Comparison of ENCODE assay signal across 2 cellular contexts in the genomic region with DNA sequence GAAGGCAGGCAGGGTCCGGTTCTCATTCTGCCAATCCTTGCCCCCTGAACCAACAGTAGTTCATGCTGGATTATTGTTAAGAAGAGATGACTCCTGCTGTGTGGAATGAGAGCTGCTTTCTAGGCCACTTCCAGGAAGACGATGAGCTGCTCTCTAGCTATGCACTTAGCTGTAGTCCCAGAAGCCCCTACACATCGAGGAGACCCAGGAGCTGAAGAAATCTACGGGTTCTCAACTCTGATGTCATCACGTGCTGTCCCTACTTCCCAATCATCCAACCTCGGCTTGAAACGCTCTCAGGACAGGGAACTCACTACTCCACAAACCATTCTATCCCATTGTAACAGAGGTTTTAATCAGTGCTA.
TF ChIP-seq lines count a peak whose summit lies in the region.

No MANE protein-coding gene starts in this region.

TF ChIP-seq in HepG2, 621 proteins besides CTCF, POLR2A, EP300 and RAD21 (continues in another document):
- TF ChIP-seq BCL6 (CRISPR knock-in tag; IDR thresholded peaks at IDR 0.05) (peak; percentile 83), AKAP8 (CRISPR knock-in tag; IDR thresholded peaks at IDR 0.05) (no peak), SOX5 (CRISPR knock-in tag; IDR thresholded peaks at IDR 0.05; ENCODE audit: borderline replicate concordance) (peak; percentile 2; the same call in 1 of the 2 replicates), CC2D1A (CRISPR knock-in tag; IDR thresholded peaks at IDR 0.05) (0 out of 2 replicates have a peak, but pooled peaks have one; percentile 44), NONO (IDR thresholded peaks at IDR 0.05) (no peak), NONO (CRISPR knock-in tag; conservative IDR thresholded peaks at IDR 0.05) (no peak), ZFX (CRISPR knock-in tag; IDR thresholded peaks at IDR 0.05; ENCODE audit: low read depth) (peak; percentile 15; the same call in 1 of the 2 replicates), SMAD1 (CRISPR knock-in tag; IDR thresholded peaks at IDR 0.05; ENCODE audit: borderline replicate concordance, low read depth) (0 out of 2 replicates have a peak, but pooled peaks have one; percentile 15), ZNF619 (CRISPR knock-in tag; IDR thresholded peaks at IDR 0.05) (no peak), ZNF501 (CRISPR knock-in tag; IDR thresholded peaks at IDR 0.05) (0 out of 2 replicates have a peak, but pooled peaks have one; percentile 1), ZNF652 (CRISPR knock-in tag; IDR thresholded peaks at IDR 0.05; ENCODE audit: borderline replicate concordance, low read depth) (no peak), MAZ (IDR thresholded peaks at IDR 0.05; ENCODE audit: borderline replicate concordance, low read depth, low read length) (no peak), MAZ (CRISPR knock-in tag; IDR thresholded peaks at IDR 0.05; ENCODE audit: low read depth) (peak; percentile 21; the same call in 1 of the 2 replicates), ZNF260 (CRISPR knock-in tag; IDR thresholded peaks at IDR 0.05; ENCODE audit: borderline replicate concordance, low read depth) (no peak)
- TF ChIP-seq, protein P1, sequence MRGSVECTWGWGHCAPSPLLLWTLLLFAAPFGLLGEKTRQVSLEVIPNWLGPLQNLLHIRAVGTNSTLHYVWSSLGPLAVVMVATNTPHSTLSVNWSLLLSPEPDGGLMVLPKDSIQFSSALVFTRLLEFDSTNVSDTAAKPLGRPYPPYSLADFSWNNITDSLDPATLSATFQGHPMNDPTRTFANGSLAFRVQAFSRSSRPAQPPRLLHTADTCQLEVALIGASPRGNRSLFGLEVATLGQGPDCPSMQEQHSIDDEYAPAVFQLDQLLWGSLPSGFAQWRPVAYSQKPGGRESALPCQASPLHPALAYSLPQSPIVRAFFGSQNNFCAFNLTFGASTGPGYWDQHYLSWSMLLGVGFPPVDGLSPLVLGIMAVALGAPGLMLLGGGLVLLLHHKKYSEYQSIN (CRISPR knock-in tag; IDR thresholded peaks at IDR 0.05; ENCODE audit: borderline replicate concordance): no peak
- TF ChIP-seq, protein P2, sequence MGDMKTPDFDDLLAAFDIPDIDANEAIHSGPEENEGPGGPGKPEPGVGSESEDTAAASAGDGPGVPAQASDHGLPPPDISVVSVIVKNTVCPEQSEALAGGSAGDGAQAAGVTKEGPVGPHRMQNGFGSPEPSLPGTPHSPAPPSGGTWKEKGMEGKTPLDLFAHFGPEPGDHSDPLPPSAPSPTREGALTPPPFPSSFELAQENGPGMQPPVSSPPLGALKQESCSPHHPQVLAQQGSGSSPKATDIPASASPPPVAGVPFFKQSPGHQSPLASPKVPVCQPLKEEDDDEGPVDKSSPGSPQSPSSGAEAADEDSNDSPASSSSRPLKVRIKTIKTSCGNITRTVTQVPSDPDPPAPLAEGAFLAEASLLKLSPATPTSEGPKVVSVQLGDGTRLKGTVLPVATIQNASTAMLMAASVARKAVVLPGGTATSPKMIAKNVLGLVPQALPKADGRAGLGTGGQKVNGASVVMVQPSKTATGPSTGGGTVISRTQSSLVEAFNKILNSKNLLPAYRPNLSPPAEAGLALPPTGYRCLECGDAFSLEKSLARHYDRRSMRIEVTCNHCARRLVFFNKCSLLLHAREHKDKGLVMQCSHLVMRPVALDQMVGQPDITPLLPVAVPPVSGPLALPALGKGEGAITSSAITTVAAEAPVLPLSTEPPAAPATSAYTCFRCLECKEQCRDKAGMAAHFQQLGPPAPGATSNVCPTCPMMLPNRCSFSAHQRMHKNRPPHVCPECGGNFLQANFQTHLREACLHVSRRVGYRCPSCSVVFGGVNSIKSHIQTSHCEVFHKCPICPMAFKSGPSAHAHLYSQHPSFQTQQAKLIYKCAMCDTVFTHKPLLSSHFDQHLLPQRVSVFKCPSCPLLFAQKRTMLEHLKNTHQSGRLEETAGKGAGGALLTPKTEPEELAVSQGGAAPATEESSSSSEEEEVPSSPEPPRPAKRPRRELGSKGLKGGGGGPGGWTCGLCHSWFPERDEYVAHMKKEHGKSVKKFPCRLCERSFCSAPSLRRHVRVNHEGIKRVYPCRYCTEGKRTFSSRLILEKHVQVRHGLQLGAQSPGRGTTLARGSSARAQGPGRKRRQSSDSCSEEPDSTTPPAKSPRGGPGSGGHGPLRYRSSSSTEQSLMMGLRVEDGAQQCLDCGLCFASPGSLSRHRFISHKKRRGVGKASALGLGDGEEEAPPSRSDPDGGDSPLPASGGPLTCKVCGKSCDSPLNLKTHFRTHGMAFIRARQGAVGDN (CRISPR knock-in tag; IDR thresholded peaks at IDR 0.05): peak; percentile 63
- TF ChIP-seq, protein P3, sequence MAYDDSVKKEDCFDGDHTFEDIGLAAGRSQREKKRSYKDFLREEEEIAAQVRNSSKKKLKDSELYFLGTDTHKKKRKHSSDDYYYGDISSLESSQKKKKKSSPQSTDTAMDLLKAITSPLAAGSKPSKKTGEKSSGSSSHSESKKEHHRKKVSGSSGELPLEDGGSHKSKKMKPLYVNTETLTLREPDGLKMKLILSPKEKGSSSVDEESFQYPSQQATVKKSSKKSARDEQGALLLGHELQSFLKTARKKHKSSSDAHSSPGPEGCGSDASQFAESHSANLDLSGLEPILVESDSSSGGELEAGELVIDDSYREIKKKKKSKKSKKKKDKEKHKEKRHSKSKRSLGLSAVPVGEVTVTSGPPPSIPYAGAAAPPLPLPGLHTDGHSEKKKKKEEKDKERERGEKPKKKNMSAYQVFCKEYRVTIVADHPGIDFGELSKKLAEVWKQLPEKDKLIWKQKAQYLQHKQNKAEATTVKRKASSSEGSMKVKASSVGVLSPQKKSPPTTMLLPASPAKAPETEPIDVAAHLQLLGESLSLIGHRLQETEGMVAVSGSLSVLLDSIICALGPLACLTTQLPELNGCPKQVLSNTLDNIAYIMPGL (CRISPR knock-in tag; IDR thresholded peaks at IDR 0.05; ENCODE audit: borderline replicate concordance in 1 of 2, low read depth in 1 of 2): peak in 1 of 2 experiments; percentile 34; a peak in 1 of 4 replicates
- TF ChIP-seq, protein P4, sequence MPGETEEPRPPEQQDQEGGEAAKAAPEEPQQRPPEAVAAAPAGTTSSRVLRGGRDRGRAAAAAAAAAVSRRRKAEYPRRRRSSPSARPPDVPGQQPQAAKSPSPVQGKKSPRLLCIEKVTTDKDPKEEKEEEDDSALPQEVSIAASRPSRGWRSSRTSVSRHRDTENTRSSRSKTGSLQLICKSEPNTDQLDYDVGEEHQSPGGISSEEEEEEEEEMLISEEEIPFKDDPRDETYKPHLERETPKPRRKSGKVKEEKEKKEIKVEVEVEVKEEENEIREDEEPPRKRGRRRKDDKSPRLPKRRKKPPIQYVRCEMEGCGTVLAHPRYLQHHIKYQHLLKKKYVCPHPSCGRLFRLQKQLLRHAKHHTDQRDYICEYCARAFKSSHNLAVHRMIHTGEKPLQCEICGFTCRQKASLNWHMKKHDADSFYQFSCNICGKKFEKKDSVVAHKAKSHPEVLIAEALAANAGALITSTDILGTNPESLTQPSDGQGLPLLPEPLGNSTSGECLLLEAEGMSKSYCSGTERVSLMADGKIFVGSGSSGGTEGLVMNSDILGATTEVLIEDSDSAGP (CRISPR knock-in tag; IDR thresholded peaks at IDR 0.05; ENCODE audit: borderline replicate concordance): no peak
- TF ChIP-seq, protein P5, sequence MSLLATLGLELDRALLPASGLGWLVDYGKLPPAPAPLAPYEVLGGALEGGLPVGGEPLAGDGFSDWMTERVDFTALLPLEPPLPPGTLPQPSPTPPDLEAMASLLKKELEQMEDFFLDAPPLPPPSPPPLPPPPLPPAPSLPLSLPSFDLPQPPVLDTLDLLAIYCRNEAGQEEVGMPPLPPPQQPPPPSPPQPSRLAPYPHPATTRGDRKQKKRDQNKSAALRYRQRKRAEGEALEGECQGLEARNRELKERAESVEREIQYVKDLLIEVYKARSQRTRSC (CRISPR knock-in tag; IDR thresholded peaks at IDR 0.05; ENCODE audit: low read depth): no peak

TF ChIP-seq in H1, 55 proteins besides CTCF, POLR2A, EP300 and RAD21:
- TF ChIP-seq PHF8 (conservative IDR thresholded peaks at IDR 0.05; ENCODE audit: low read depth, low read length): no peak
- TF ChIP-seq JUND (IDR thresholded peaks at IDR 0.05; ENCODE audit: low read length): no peak
- TF ChIP-seq CREB1 (IDR thresholded peaks at IDR 0.05): no peak
- TF ChIP-seq EGR1 (IDR thresholded peaks at IDR 0.05; ENCODE audit: borderline replicate concordance, low read depth, low read length): no peak
- no peak for TF ChIP-seq FOSL1 (IDR thresholded peaks at IDR 0.05; ENCODE audit: insufficient read depth, low read depth, low read length)
- no peak for TF ChIP-seq YY1 (IDR thresholded peaks at IDR 0.05; ENCODE audit: low read depth, low read length)
